In the genomic region with DNA sequence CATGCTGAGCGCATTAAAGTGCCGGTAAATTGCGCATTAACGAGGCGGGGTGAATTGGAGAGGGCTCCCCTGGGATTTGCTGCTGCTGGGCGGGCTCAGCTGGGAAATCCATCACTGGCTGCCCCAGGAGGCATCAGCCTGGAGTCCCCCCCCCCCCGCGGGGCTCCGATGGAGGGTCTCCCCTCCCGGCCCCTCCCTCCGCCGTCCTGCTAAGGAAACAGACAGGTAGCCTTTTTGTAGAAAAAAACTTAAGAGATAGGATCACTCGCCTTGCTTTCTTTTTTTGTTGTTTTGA, we compare ENCODE assay signal across 1 cellular context.
TF ChIP-seq lines count a peak whose summit lies in the region.

No MANE protein-coding gene starts in this region.

TF ChIP-seq in HEK293, 187 proteins besides CTCF, POLR2A, EP300 and RAD21 (continued from another document and continues in another):
- TF ChIP-seq, protein P1, sequence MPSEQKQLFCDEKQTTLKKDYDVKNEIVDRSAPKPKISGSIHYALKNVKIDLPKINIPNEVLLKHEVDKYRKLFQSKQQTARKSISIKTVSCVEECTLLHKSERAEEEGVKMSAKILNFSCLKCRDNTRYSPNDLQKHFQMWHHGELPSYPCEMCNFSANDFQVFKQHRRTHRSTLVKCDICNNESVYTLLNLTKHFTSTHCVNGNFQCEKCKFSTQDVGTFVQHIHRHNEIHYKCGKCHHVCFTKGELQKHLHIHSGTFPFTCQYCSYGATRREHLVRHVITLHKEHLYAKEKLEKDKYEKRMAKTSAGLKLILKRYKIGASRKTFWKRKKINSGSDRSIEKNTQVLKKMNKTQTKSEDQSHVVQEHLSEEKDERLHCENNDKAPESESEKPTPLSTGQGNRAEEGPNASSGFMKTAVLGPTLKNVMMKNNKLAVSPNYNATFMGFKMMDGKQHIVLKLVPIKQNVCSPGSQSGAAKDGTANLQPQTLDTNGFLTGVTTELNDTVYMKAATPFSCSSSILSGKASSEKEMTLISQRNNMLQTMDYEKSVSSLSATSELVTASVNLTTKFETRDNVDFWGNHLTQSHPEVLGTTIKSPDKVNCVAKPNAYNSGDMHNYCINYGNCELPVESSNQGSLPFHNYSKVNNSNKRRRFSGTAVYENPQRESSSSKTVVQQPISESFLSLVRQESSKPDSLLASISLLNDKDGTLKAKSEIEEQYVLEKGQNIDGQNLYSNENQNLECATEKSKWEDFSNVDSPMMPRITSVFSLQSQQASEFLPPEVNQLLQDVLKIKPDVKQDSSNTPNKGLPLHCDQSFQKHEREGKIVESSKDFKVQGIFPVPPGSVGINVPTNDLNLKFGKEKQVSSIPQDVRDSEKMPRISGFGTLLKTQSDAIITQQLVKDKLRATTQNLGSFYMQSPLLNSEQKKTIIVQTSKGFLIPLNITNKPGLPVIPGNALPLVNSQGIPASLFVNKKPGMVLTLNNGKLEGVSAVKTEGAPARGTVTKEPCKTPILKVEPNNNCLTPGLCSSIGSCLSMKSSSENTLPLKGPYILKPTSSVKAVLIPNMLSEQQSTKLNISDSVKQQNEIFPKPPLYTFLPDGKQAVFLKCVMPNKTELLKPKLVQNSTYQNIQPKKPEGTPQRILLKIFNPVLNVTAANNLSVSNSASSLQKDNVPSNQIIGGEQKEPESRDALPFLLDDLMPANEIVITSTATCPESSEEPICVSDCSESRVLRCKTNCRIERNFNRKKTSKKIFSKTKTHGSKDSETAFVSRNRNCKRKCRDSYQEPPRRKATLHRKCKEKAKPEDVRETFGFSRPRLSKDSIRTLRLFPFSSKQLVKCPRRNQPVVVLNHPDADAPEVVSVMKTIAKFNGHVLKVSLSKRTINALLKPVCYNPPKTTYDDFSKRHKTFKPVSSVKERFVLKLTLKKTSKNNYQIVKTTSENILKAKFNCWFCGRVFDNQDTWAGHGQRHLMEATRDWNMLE (tag by site-specific recombination; conservative IDR thresholded peaks at IDR 0.05; ENCODE audit: low read depth): no peak
- no peak; the same call in 1 of the 2 replicates for TF ChIP-seq ZNF366 (tag by site-specific recombination; conservative IDR thresholded peaks at IDR 0.05)
- TF ChIP-seq PRDM6 (tag by site-specific recombination; IDR thresholded peaks at IDR 0.05): peak; percentile 92
- no peak for TF ChIP-seq ZNF174 (tag by site-specific recombination; IDR thresholded peaks at IDR 0.05)
- TF ChIP-seq ZNF362 (tag by site-specific recombination; IDR thresholded peaks at IDR 0.05): no peak
- TF ChIP-seq PRDM1 (tag by site-specific recombination; IDR thresholded peaks at IDR 0.05): no peak
- 0 out of 2 replicates have a peak, but pooled peaks have one; percentile 14 for TF ChIP-seq ZNF324 (tag by site-specific recombination; IDR thresholded peaks at IDR 0.05)
- TF ChIP-seq ZBTB1 (tag by site-specific recombination; IDR thresholded peaks at IDR 0.05): no peak
- TF ChIP-seq HOXD13 (CRISPR knock-in tag; IDR thresholded peaks at IDR 0.05; ENCODE audit: borderline replicate concordance): no peak
- no peak for TF ChIP-seq ZSCAN23 (tag by site-specific recombination; IDR thresholded peaks at IDR 0.05)
- no peak for TF ChIP-seq ZNF354C (tag by site-specific recombination; IDR thresholded peaks at IDR 0.05; ENCODE audit: borderline replicate concordance, low read depth)
- TF ChIP-seq MYNN (tag by site-specific recombination; IDR thresholded peaks at IDR 0.05; ENCODE audit: borderline replicate concordance): no peak
- TF ChIP-seq, protein P2, sequence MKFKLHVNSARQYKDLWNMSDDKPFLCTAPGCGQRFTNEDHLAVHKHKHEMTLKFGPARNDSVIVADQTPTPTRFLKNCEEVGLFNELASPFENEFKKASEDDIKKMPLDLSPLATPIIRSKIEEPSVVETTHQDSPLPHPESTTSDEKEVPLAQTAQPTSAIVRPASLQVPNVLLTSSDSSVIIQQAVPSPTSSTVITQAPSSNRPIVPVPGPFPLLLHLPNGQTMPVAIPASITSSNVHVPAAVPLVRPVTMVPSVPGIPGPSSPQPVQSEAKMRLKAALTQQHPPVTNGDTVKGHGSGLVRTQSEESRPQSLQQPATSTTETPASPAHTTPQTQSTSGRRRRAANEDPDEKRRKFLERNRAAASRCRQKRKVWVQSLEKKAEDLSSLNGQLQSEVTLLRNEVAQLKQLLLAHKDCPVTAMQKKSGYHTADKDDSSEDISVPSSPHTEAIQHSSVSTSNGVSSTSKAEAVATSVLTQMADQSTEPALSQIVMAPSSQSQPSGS (tag by site-specific recombination; IDR thresholded peaks at IDR 0.05; ENCODE audit: low read depth): peak; percentile 61; the same call in 1 of the 2 replicates
- TF ChIP-seq ZNF223 (tag by site-specific recombination; IDR thresholded peaks at IDR 0.05): no peak
- TF ChIP-seq ZNF768 (tag by site-specific recombination; IDR thresholded peaks at IDR 0.05): no peak
- TF ChIP-seq ZNF488 (tag by site-specific recombination; IDR thresholded peaks at IDR 0.05): no peak; the same call in none of the 2 replicates
- TF ChIP-seq, protein P3, sequence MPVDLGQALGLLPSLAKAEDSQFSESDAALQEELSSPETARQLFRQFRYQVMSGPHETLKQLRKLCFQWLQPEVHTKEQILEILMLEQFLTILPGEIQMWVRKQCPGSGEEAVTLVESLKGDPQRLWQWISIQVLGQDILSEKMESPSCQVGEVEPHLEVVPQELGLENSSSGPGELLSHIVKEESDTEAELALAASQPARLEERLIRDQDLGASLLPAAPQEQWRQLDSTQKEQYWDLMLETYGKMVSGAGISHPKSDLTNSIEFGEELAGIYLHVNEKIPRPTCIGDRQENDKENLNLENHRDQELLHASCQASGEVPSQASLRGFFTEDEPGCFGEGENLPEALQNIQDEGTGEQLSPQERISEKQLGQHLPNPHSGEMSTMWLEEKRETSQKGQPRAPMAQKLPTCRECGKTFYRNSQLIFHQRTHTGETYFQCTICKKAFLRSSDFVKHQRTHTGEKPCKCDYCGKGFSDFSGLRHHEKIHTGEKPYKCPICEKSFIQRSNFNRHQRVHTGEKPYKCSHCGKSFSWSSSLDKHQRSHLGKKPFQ (tag by site-specific recombination; IDR thresholded peaks at IDR 0.05): peak; percentile 96
- TF ChIP-seq, protein P4, sequence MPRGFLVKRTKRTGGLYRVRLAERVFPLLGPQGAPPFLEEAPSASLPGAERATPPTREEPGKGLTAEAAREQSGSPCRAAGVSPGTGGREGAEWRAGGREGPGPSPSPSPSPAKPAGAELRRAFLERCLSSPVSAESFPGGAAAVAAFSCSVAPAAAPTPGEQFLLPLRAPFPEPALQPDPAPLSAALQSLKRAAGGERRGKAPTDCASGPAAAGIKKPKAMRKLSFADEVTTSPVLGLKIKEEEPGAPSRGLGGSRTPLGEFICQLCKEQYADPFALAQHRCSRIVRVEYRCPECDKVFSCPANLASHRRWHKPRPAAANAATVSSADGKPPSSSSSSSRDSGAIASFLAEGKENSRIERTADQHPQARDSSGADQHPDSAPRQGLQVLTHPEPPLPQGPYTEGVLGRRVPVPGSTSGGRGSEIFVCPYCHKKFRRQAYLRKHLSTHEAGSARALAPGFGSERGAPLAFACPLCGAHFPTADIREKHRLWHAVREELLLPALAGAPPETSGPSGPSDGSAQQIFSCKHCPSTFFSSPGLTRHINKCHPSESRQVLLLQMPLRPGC (tag by site-specific recombination; IDR thresholded peaks at IDR 0.05): no peak; the same call in 1 of the 2 replicates
- TF ChIP-seq KLF10 (tag by site-specific recombination; IDR thresholded peaks at IDR 0.05): peak; percentile 11; the same call in 1 of the 2 replicates
- TF ChIP-seq ZNF558 (tag by site-specific recombination; IDR thresholded peaks at IDR 0.05): no peak; the same call in 1 of the 2 replicates
- TF ChIP-seq ZFHX2 (tag by site-specific recombination; conservative IDR thresholded peaks at IDR 0.05): no peak
- TF ChIP-seq, protein P5, sequence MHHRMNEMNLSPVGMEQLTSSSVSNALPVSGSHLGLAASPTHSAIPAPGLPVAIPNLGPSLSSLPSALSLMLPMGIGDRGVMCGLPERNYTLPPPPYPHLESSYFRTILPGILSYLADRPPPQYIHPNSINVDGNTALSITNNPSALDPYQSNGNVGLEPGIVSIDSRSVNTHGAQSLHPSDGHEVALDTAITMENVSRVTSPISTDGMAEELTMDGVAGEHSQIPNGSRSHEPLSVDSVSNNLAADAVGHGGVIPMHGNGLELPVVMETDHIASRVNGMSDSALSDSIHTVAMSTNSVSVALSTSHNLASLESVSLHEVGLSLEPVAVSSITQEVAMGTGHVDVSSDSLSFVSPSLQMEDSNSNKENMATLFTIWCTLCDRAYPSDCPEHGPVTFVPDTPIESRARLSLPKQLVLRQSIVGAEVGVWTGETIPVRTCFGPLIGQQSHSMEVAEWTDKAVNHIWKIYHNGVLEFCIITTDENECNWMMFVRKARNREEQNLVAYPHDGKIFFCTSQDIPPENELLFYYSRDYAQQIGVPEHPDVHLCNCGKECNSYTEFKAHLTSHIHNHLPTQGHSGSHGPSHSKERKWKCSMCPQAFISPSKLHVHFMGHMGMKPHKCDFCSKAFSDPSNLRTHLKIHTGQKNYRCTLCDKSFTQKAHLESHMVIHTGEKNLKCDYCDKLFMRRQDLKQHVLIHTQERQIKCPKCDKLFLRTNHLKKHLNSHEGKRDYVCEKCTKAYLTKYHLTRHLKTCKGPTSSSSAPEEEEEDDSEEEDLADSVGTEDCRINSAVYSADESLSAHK (tag by site-specific recombination; IDR thresholded peaks at IDR 0.05): peak; percentile 86; the same call in 1 of the 2 replicates
- TF ChIP-seq, protein P6, sequence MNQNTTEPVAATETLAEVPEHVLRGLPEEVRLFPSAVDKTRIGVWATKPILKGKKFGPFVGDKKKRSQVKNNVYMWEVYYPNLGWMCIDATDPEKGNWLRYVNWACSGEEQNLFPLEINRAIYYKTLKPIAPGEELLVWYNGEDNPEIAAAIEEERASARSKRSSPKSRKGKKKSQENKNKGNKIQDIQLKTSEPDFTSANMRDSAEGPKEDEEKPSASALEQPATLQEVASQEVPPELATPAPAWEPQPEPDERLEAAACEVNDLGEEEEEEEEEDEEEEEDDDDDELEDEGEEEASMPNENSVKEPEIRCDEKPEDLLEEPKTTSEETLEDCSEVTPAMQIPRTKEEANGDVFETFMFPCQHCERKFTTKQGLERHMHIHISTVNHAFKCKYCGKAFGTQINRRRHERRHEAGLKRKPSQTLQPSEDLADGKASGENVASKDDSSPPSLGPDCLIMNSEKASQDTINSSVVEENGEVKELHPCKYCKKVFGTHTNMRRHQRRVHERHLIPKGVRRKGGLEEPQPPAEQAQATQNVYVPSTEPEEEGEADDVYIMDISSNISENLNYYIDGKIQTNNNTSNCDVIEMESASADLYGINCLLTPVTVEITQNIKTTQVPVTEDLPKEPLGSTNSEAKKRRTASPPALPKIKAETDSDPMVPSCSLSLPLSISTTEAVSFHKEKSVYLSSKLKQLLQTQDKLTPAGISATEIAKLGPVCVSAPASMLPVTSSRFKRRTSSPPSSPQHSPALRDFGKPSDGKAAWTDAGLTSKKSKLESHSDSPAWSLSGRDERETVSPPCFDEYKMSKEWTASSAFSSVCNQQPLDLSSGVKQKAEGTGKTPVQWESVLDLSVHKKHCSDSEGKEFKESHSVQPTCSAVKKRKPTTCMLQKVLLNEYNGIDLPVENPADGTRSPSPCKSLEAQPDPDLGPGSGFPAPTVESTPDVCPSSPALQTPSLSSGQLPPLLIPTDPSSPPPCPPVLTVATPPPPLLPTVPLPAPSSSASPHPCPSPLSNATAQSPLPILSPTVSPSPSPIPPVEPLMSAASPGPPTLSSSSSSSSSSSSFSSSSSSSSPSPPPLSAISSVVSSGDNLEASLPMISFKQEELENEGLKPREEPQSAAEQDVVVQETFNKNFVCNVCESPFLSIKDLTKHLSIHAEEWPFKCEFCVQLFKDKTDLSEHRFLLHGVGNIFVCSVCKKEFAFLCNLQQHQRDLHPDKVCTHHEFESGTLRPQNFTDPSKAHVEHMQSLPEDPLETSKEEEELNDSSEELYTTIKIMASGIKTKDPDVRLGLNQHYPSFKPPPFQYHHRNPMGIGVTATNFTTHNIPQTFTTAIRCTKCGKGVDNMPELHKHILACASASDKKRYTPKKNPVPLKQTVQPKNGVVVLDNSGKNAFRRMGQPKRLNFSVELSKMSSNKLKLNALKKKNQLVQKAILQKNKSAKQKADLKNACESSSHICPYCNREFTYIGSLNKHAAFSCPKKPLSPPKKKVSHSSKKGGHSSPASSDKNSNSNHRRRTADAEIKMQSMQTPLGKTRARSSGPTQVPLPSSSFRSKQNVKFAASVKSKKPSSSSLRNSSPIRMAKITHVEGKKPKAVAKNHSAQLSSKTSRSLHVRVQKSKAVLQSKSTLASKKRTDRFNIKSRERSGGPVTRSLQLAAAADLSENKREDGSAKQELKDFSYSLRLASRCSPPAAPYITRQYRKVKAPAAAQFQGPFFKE (tag by site-specific recombination; IDR thresholded peaks at IDR 0.05; ENCODE audit: borderline replicate concordance): no peak
- no peak; the same call in 1 of the 2 replicates for TF ChIP-seq ZNF639 (tag by site-specific recombination; IDR thresholded peaks at IDR 0.05)
- TF ChIP-seq ZNF514 (tag by site-specific recombination; IDR thresholded peaks at IDR 0.05): no peak
- TF ChIP-seq ZBTB20 (tag by site-specific recombination; IDR thresholded peaks at IDR 0.05): no peak
